In genomic region chr9:115086461-115086860, GRCh38 we compare ENCODE assay signal across 29 cellular contexts. TPM values are rescaled to one million over a fixed set of nuclear protein-coding genes. Genes with fewer than 3 reads are reported as not detected.
"Had no signal": no experiment of that assay in that cellular context is flagged by ENCODE, and none has a peak within 500 bp of the region (broad histone marks: within the 10 kb centered on the region; RNA-seq: fewer than 3 reads in every experiment).

No MANE protein-coding gene starts in this region.

- H3K4me3 ChIP-seq: adrenal gland, psoas muscle, right atrium auricular region, thyroid gland had no signal

- H3K27me3 ChIP-seq: adrenal gland, brain microvascular endothelial cell, neutrophil, right atrium auricular region, thyroid gland had no signal

- H2AFZ ChIP-seq: parathyroid adenoma had no signal

- ATAC-seq: activated CD4-positive, CD25-positive, alpha-beta regulatory T cell treated with anti-CD3 and anti-CD28 coated beads, Interleukin-2, amount 50 U/mL, for 24 hours; effector memory CD8-positive, alpha-beta T cell; psoas muscle; T-helper 17 cell had no signal

- H3K27ac Mint-ChIP-seq: activated CD4-positive, alpha-beta memory T cell treated with anti-CD3 and anti-CD28 coated beads for 36 hours; activated CD4-positive, alpha-beta T cell treated with anti-CD3 and anti-CD28 coated beads, Interleukin-2, amount 10 ng/mL, durations not matched to agents 24 days and 14 days; activated naive CD4-positive, alpha-beta T cell treated with anti-CD3 and anti-CD28 coated beads for 36 hours; activated naive CD8-positive, alpha-beta T cell treated with anti-CD3 and anti-CD28 coated beads for 36 hours; activated T-helper 1 cell treated with anti-CD3 and anti-CD28 coated beads, Interleukin-12 subunit alpha, Interleukin-12 subunit beta, Interleukin-2, Interleukin-4 antibody, amounts not matched to agents 30 ng/mL and 10 ng/mL and 1 ng/mL, durations not matched to agents 14 hours and 24 hours and 36 hours; effector memory CD8-positive, alpha-beta T cell; immature natural killer cell; memory B cell; natural killer cell; stimulated activated naive CD8-positive, alpha-beta T cell treated with anti-CD3 and anti-CD28 coated beads, Interleukin-15, Interleukin-2, amounts not matched to agents 100 ng/mL and 50 ng/mL, for 24 hours; T-helper 17 cell had no signal

- H3K36me3 ChIP-seq: adrenal gland, brain microvascular endothelial cell, neutrophil, right atrium auricular region, thyroid gland had no signal

- H3K27ac ChIP-seq: adrenal gland, brain microvascular endothelial cell, neutrophil, parathyroid adenoma, psoas muscle, right atrium auricular region, thyroid gland, WERI-Rb-1 had no signal

- H3K9me3 Mint-ChIP-seq: activated CD4-positive, alpha-beta memory T cell treated with anti-CD3 and anti-CD28 coated beads for 36 hours; activated CD4-positive, alpha-beta T cell treated with anti-CD3 and anti-CD28 coated beads, Interleukin-2, amount 10 ng/mL, durations not matched to agents 24 days and 14 days; activated naive CD4-positive, alpha-beta T cell treated with anti-CD3 and anti-CD28 coated beads for 36 hours; activated naive CD8-positive, alpha-beta T cell treated with anti-CD3 and anti-CD28 coated beads for 36 hours; activated T-helper 1 cell treated with anti-CD3 and anti-CD28 coated beads, Interleukin-12 subunit alpha, Interleukin-12 subunit beta, Interleukin-2, Interleukin-4 antibody, amounts not matched to agents 30 ng/mL and 10 ng/mL and 1 ng/mL, durations not matched to agents 14 hours and 24 hours and 36 hours; effector memory CD8-positive, alpha-beta T cell; immature natural killer cell; memory B cell; natural killer cell; stimulated activated naive CD8-positive, alpha-beta T cell treated with anti-CD3 and anti-CD28 coated beads, Interleukin-15, Interleukin-2, amounts not matched to agents 100 ng/mL and 50 ng/mL, for 24 hours had no signal

- H3K9me3 ChIP-seq: adrenal gland, neutrophil, psoas muscle, right atrium auricular region, thyroid gland had no signal

- DNase-seq: activated CD4-positive, alpha-beta memory T cell treated with anti-CD3 and anti-CD28 coated beads for 36 hours; activated CD4-positive, alpha-beta T cell treated with anti-CD3 and anti-CD28 coated beads, Interleukin-2, amount 10 ng/mL, durations not matched to agents 24 days and 14 days; activated CD8-positive, alpha-beta memory T cell treated with anti-CD3 and anti-CD28 coated beads, Interleukin-2, amount 50 U/mL, for 4 hours; activated effector memory CD4-positive, alpha-beta T cell treated with anti-CD3 and anti-CD28 coated beads, Interleukin-2, amount 50 U/mL, for 16 hours; activated naive CD4-positive, alpha-beta T cell treated with anti-CD3 and anti-CD28 coated beads for 36 hours; activated naive CD8-positive, alpha-beta T cell treated with anti-CD3 and anti-CD28 coated beads for 36 hours; activated T-cell treated with anti-CD3 and anti-CD28 coated beads, Interleukin-2, amount 50 U/mL, for 1 hour; adrenal gland; aorta; brain microvascular endothelial cell; caudate nucleus; cortex of kidney; effector memory CD8-positive, alpha-beta T cell; foreskin fibroblast; immature natural killer cell; midbrain; natural killer cell; psoas muscle; T-helper 17 cell; T1000; thyroid gland; WERI-Rb-1 had no signal

- H3K4me1 Mint-ChIP-seq: activated CD4-positive, alpha-beta T cell treated with anti-CD3 and anti-CD28 coated beads, Interleukin-2, amount 10 ng/mL, durations not matched to agents 24 days and 14 days; activated naive CD8-positive, alpha-beta T cell treated with anti-CD3 and anti-CD28 coated beads for 36 hours; immature natural killer cell; memory B cell; natural killer cell had no signal

- H3K27me3 Mint-ChIP-seq: activated CD4-positive, alpha-beta memory T cell treated with anti-CD3 and anti-CD28 coated beads for 36 hours; memory B cell had no signal

- H3K4me3 Mint-ChIP-seq: activated CD4-positive, alpha-beta memory T cell treated with anti-CD3 and anti-CD28 coated beads for 36 hours; activated CD4-positive, alpha-beta T cell treated with anti-CD3 and anti-CD28 coated beads, Interleukin-2, amount 10 ng/mL, durations not matched to agents 24 days and 14 days; activated naive CD4-positive, alpha-beta T cell treated with anti-CD3 and anti-CD28 coated beads for 36 hours; activated naive CD8-positive, alpha-beta T cell treated with anti-CD3 and anti-CD28 coated beads for 36 hours; activated T-helper 1 cell treated with anti-CD3 and anti-CD28 coated beads, Interleukin-12 subunit alpha, Interleukin-12 subunit beta, Interleukin-2, Interleukin-4 antibody, amounts not matched to agents 30 ng/mL and 10 ng/mL and 1 ng/mL, durations not matched to agents 14 hours and 24 hours and 36 hours; effector memory CD8-positive, alpha-beta T cell; immature natural killer cell; memory B cell; natural killer cell; stimulated activated naive CD8-positive, alpha-beta T cell treated with anti-CD3 and anti-CD28 coated beads, Interleukin-15, Interleukin-2, amounts not matched to agents 100 ng/mL and 50 ng/mL, for 24 hours; T-helper 17 cell had no signal

- H3K4me1 ChIP-seq: adrenal gland, parathyroid adenoma, psoas muscle, right atrium auricular region, thyroid gland had no signal

- H3K79me2 ChIP-seq: parathyroid adenoma had no signal

RNA-seq across cellular contexts. Expression of gene TNC, which starts 31.5 kb away (rescaled TPM):
- total RNA-seq: natural killer cell, T-helper 17 cell had no signal
